Comparison of ENCODE assay signal across 26 cellular contexts in genomic region chr9:77587851-77588250, GRCh38.
DNase-seq lines count a peak whose midpoint lies in the region; ATAC-seq and TF ChIP-seq lines count a peak whose summit lies in the region.
"Had no signal": no experiment of that assay in that cellular context is flagged by ENCODE, and none has a peak within 500 bp of the region (broad histone marks: within the 10 kb centered on the region; RNA-seq: fewer than 3 reads in every experiment).

No MANE protein-coding gene starts in this region.

- TF ChIP-seq CTCF in A673 (conservative IDR thresholded peaks at IDR 0.05; ENCODE audit: low read depth, low read length) (no peak), chondrocyte (IDR thresholded peaks at IDR 0.05) (no peak)

- DNase-seq in A673 (ENCODE audit: low spot score) (no peak), chondrocyte (ENCODE audit: low spot score) (no peak), NCI-H146 treated with DMSO at 0.1 percent for 48 hours (lab: John Stamatoyannopoulos, UW; ENCODE audit: unreplicated experiment) (no peak)
- no peak for DNase-seq in activated T-cell treated with anti-CD3 and anti-CD28 coated beads, Interleukin-2, amount 50 U/mL, for 72 hours
- no peak for DNase-seq in activated naive CD4-positive, alpha-beta T cell treated with Interleukin-2 at 50 U/mL for 16 hours
- DNase-seq: activated CD4-positive, CD25-positive, alpha-beta regulatory T cell treated with anti-CD3 and anti-CD28 coated beads, Interleukin-2, amount 50 U/mL, for 72 hours; CD4-positive, alpha-beta T cell; DMS79 treated with DMSO at 0.1 percent for 48 hours; effector CD4-positive, alpha-beta T cell; heart left ventricle; KG1; midbrain; NCI-H1048; NCI-H510A; occipital lobe; right cardiac atrium; Right ventricle myocardium superior; stimulated activated naive CD4-positive, alpha-beta T cell; T-helper 17 cell; thyroid gland had no signal

- no peaks in the 10 kb centered on the region for H3K9me3 ChIP-seq in A673 (ENCODE audit: low read depth, low read length, poor library complexity, severe bottlenecking)
- no peaks in the 10 kb centered on the region for H3K9me3 ChIP-seq in HUES6 (ENCODE audit: control insufficient read depth, insufficient read depth, low read depth, low read length)
- H3K9me3 ChIP-seq in mesodermal cell (ENCODE audit: control insufficient read depth, low read length): no peaks in the 10 kb centered on the region
- H3K9me3 ChIP-seq: adrenal gland, HAP-1, heart left ventricle, thyroid gland had no signal

- H3K4me3 Mint-ChIP-seq in chondrocyte (ENCODE audit: unreplicated experiment): no peak overlapping the region
- no peak overlapping the region for H3K4me3 Mint-ChIP-seq in activated T-cell treated with anti-CD3 and anti-CD28 coated beads, Interleukin-2, amount 50 U/mL, for 72 hours
- H3K4me3 Mint-ChIP-seq: CD4-positive, alpha-beta T cell; T-helper 17 cell had no signal

- no TSS peak for BruUV-seq in A673 (replicated peaks; lab: Mats Ljungman, UMichigan)

- intact Hi-C loops in A673 (cut with micrococcal nuclease; ENCODE audit: unreplicated experiment): no loop called here

- no peaks in the 10 kb centered on the region for H3K27me3 Mint-ChIP-seq in chondrocyte (ENCODE audit: low read depth)
- H3K27me3 Mint-ChIP-seq in activated T-cell treated with anti-CD3 and anti-CD28 coated beads, Interleukin-2, amount 50 U/mL, for 72 hours (ENCODE audit: low read depth): peaks cover 10% of the 10 kb centered on the region
- H3K27me3 Mint-ChIP-seq: CD4-positive, alpha-beta T cell had no signal

- no peaks in the 10 kb centered on the region for H3K36me3 ChIP-seq in A673 (ENCODE audit: insufficient read depth, low read length, poor library complexity, severe bottlenecking)
- H3K36me3 ChIP-seq in HUES6 (ENCODE audit: control insufficient read depth, insufficient read depth, low read length): no peaks in the 10 kb centered on the region
- no peaks in the 10 kb centered on the region for H3K36me3 ChIP-seq in mesodermal cell (ENCODE audit: control insufficient read depth, insufficient read depth, low read length)
- H3K36me3 ChIP-seq: adrenal gland, cardiac muscle cell, HAP-1, heart left ventricle, thyroid gland had no signal

- H3K4me1 Mint-ChIP-seq in chondrocyte (ENCODE audit: low read depth): peaks cover 31% of the 10 kb centered on the region
- no peaks in the 10 kb centered on the region for H3K4me1 Mint-ChIP-seq in activated T-cell treated with anti-CD3 and anti-CD28 coated beads, Interleukin-2, amount 50 U/mL, for 72 hours (ENCODE audit: low read depth)

- no peak for ATAC-seq in activated T-cell treated with anti-CD3 and anti-CD28 coated beads, Interleukin-2, amount 50 U/mL, for 72 hours (replicated peaks in 1 of 2)
- no peak for ATAC-seq in GM21723 (IDR thresholded peaks at IDR 0.05; ENCODE audit: unreplicated experiment)
- ATAC-seq: T-helper 17 cell had no signal

- CTCF ChIA-PET in A673 (lab: Charles Lee): no interaction called here

- 59 to 72% methylated on average over 2 of the region's 2 CpGs for WGBS in mesodermal cell (ENCODE audit: insufficient coverage in 2 of 2), 2 experiments

- H3K27ac ChIP-seq in A673 (ENCODE audit: low read depth, low read length, poor library complexity, severe bottlenecking) (peak overlapping the region; percentile 44), HUES6 (ENCODE audit: low read depth, low read length) (peak overlapping the region; percentile 66; the same call in 1 of the 2 replicates), mesodermal cell (ENCODE audit: low read depth, low read length, severe bottlenecking) (peak overlapping the region; percentile 94)
- H3K27ac ChIP-seq: cardiac muscle cell had no signal

- POLR2A ChIA-PET in A673 (lab: Charles Lee; ENCODE audit: low non-redundant PET): no interaction called here

- H3K9me3 Mint-ChIP-seq in chondrocyte (ENCODE audit: low read depth): no peaks in the 10 kb centered on the region
- H3K9me3 Mint-ChIP-seq in activated T-cell treated with anti-CD3 and anti-CD28 coated beads, Interleukin-2, amount 50 U/mL, for 72 hours: no peaks in the 10 kb centered on the region
- H3K9me3 Mint-ChIP-seq: CD4-positive, alpha-beta T cell had no signal

- peak overlapping the region; percentile 80 for H3K27ac Mint-ChIP-seq in chondrocyte (ENCODE audit: unreplicated experiment)
- H3K27ac Mint-ChIP-seq in activated T-cell treated with anti-CD3 and anti-CD28 coated beads, Interleukin-2, amount 50 U/mL, for 72 hours: no peak overlapping the region
- H3K27ac Mint-ChIP-seq: CD4-positive, alpha-beta T cell; T-helper 17 cell had no signal

- peak overlapping the region; percentile 49 for H3K9ac ChIP-seq in HUES6 (ENCODE audit: low read length)

- no peak overlapping the region for H3K4me3 ChIP-seq in A673 (ENCODE audit: low read depth, low read length, poor library complexity, severe bottlenecking)
- no peak overlapping the region for H3K4me3 ChIP-seq in HUES6 (ENCODE audit: low read depth, low read length)
- H3K4me3 ChIP-seq in mesodermal cell (ENCODE audit: extremely low read depth, insufficient read depth, low read length, poor library complexity, severe bottlenecking): no peak overlapping the region
- H3K4me3 ChIP-seq: adrenal gland, cardiac muscle cell, HAP-1, heart left ventricle, thyroid gland had no signal

- H3K4me1 ChIP-seq in A673 (ENCODE audit: insufficient read depth, low read length, poor library complexity, severe bottlenecking) (peaks cover 19% of the 10 kb centered on the region), HUES6 (ENCODE audit: control insufficient read depth, insufficient read depth, low read length) (peaks cover 67% of the 10 kb centered on the region), mesodermal cell (ENCODE audit: control insufficient read depth, insufficient read depth, low read length, poor library complexity, severe bottlenecking) (peaks cover 49% of the 10 kb centered on the region)

- no peaks in the 10 kb centered on the region for H3K36me3 Mint-ChIP-seq in chondrocyte (ENCODE audit: low read depth)
- H3K36me3 Mint-ChIP-seq in activated T-cell treated with anti-CD3 and anti-CD28 coated beads, Interleukin-2, amount 50 U/mL, for 72 hours (ENCODE audit: insufficient read depth in 2 of 2): no peaks in the 10 kb centered on the region

- H3K27me3 ChIP-seq in A673 (replicated peaks; ENCODE audit: insufficient read depth, low read depth, low read length, poor library complexity) (no peaks in the 10 kb centered on the region), HUES6 (ENCODE audit: control insufficient read depth, insufficient read depth, low read length) (no peaks in the 10 kb centered on the region)
- H3K27me3 ChIP-seq: adrenal gland, cardiac muscle cell, heart left ventricle, thyroid gland had no signal

Comparison
In these comparisons a context has a peak if more than half of its experiments do, and no peak if none do; other contexts are left out.
1. H3K27ac ChIP-seq: peak in every context shown above with its lines; median percentile 94 in mesodermal cell; 66 in HUES6; 44 in A673.